Comparison of ENCODE assay signal across 12 cellular contexts in the genomic region with DNA sequence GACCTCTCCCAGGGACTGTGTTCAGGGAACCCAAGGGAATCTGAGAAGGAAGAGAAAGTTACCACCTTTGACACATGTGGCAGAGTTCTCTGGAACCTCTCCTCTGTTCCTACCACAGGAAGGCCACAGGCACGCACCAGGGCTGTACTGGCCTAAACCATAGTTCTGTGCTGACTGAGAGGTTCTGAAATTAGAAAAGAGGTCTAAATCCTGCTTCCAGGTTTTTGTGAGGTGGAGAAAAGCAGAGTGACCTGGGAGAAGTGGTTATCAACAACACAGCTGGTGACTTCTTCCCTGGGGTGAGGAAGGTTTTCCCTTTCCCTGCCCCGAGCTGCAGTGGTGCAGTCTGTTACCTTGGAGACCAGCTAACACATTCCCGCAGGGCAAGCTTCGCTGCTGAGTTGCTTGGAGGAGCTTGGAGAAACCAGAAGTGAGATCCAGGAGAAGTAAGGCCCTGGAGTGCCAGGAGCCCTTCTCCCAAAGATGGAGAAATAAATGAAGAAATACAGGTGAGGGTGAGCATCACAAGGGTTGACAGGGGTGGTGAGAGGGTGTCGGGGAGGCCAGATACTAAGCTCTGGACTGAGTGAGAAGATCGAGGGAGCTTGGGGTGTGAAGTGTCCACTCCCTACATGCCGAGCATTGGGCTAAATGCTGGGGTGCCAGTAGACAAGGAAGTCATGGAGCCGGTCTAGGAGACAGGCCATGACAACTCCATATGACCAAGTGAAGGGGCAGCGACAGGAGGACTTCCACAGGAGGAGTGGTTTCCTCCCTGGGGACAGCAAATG. TPM values are rescaled to one million over a fixed set of nuclear protein-coding genes. Genes with fewer than 3 reads are reported as not detected.
DNase-seq lines count a peak whose midpoint lies in the region; ATAC-seq and TF ChIP-seq lines count a peak whose summit lies in the region.
"Had no signal": no experiment of that assay in that cellular context is flagged by ENCODE, and none has a peak within 500 bp of the region (broad histone marks: within the 10 kb centered on the region; RNA-seq: fewer than 3 reads in every experiment).

A gene with protein sequence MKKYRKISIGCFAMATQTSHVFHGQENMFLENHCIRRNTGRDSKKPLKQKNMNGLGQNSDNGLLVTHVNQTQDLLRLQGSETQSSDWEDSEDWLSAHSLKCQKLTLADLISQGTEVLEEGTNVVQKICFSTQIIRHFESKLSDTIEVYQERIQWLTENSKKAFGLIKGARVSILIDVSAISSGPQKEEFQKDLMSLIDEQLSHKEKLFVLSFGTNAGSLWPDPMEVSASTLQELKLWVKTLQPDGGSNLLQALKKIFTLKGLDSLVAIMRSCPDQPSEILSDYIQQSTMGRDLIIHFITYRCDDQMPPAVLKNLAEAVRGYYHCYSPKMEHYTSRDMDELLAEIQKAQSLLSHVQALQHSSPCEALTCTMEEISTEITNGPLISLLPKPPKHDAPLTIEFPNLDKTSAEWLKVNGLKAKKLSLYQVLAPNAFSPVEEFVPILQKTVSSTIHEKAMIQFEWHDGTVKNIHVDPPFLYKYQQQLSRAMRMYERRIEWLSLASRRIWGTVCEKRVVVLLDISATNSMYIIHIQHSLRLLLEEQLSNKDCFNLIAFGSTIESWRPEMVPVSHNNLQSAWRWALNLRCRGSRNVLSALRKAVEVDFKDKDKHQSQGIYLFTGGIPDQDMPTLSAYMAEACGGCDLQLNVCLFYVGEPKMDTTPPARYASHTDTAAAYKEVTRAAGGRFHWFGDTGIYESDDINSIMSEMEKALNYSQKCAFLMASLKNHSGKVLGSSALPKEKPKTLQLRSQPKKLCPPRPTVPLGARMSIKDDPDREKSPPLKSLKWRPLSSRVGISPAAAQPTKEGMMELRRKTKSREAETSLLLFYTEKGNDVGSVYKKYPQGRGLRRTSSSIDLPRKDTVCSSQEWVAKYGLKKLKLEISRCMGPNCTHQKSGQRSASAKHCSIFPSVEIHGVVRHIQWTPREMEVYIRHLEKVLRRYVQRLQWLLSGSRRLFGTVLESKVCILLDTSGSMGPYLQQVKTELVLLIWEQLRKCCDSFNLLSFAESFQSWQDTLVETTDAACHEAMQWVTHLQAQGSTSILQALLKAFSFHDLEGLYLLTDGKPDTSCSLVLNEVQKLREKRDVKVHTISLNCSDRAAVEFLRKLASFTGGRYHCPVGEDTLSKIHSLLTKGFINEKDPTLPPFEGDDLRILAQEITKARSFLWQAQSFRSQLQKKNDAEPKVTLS (plus strand): TSS at position 399 of the 791 bp plus-strand sequence. CDS start 97 bp downstream, at position 496.

- H2AFZ ChIP-seq in PC-9 (no peak within 1 kb of the TSS), neuronal stem cell (ENCODE audit: low read length) (peak within 1 kb of the TSS; percentile 78)

- no peak within 1 kb of the TSS for H3K14ac ChIP-seq in neuronal stem cell (ENCODE audit: low read length)

- no peak within 1 kb of the TSS for H3K4ac ChIP-seq in neuronal stem cell (ENCODE audit: low read length)

- ATAC-seq in foreskin keratinocyte (peak; percentile 63), HG02885 (IDR thresholded peaks at IDR 0.05; ENCODE audit: poor library complexity, unreplicated experiment) (no peak)
- ATAC-seq: GM12878 had no signal

- H3K27me3 ChIP-seq in PC-9 (ENCODE audit: insufficient read depth, low read depth), result no peaks in the 10 kb centered on the region
- H3K27me3 ChIP-seq in foreskin keratinocyte, result peaks cover 6% of the 10 kb centered on the region
- peaks cover 0 to 3% (median 0%) of the 10 kb centered on the region in 3 experiments for H3K27me3 ChIP-seq in neuronal stem cell (ENCODE audit: control insufficient read depth in 3 of 3, insufficient read depth in 3 of 3, low read depth in 1 of 3, low read length in 3 of 3)
- H3K27me3 ChIP-seq: testis had no signal

- no peak within 1 kb of the TSS for H2BK15ac ChIP-seq in neuronal stem cell (ENCODE audit: low read length)

- no peak within 1 kb of the TSS for H4K8ac ChIP-seq in neuronal stem cell (ENCODE audit: low read depth, low read length)

- no peaks in the 10 kb centered on the region; the same call in 1 of the 2 replicates for H3K4me1 ChIP-seq in PC-9 (replicated peaks; ENCODE audit: insufficient read depth)
- H3K4me1 ChIP-seq in foreskin keratinocyte, result no peaks in the 10 kb centered on the region
- peaks cover 6 to 7% of the 10 kb centered on the region in 2 donors for H3K4me1 ChIP-seq in neuronal stem cell (ENCODE audit: control insufficient read depth in 2 of 2, insufficient read depth in 1 of 2, low read depth in 1 of 2, low read length in 2 of 2)
- H3K4me1 ChIP-seq: testis had no signal

- peaks cover 6% of the 10 kb centered on the region for H3K27me3 Mint-ChIP-seq in osteocyte (ENCODE audit: unreplicated experiment)

- H2BK120ac ChIP-seq in neuronal stem cell (ENCODE audit: low read depth, low read length), result no peak within 1 kb of the TSS

- H3K27ac ChIP-seq in PC-9, result no peak within 1 kb of the TSS
- H3K27ac ChIP-seq in foreskin keratinocyte, result no peak within 1 kb of the TSS
- H3K27ac ChIP-seq in neuronal stem cell (replicated peaks; ENCODE audit: low read length), result peak within 1 kb of the TSS; percentile 16
- H3K27ac ChIP-seq: testis had no signal

- H3K27ac Mint-ChIP-seq in osteocyte (ENCODE audit: unreplicated experiment), result no peak within 1 kb of the TSS

- H3K9me3 Mint-ChIP-seq in osteocyte (ENCODE audit: unreplicated experiment), result no peaks in the 10 kb centered on the region

- no peaks in the 10 kb centered on the region for H3K79me2 ChIP-seq in PC-9 (ENCODE audit: low read depth)

- H3K4me2 ChIP-seq in PC-9 (no peak within 1 kb of the TSS), neuronal stem cell (ENCODE audit: insufficient read depth, low read length, poor library complexity, severe bottlenecking) (peak within 1 kb of the TSS; percentile 30)

- H2BK5ac ChIP-seq in neuronal stem cell (ENCODE audit: low read length), result no peak within 1 kb of the TSS

- H2AK5ac ChIP-seq in neuronal stem cell (ENCODE audit: low read depth, low read length), result no peak within 1 kb of the TSS

- TF ChIP-seq CTCF in PC-9 (conservative IDR thresholded peaks at IDR 0.05) (no peak), foreskin keratinocyte (conservative IDR thresholded peaks at IDR 0.05) (no peak), osteocyte (IDR thresholded peaks at IDR 0.05) (no peak), GM20000 (IDR thresholded peaks at IDR 0.05; ENCODE audit: extremely low read depth, missing control alignments) (no peak)

- no TSS peak for BruUV-seq in PC-9 (replicated peaks; lab: Mats Ljungman, UMichigan)

- H3K23ac ChIP-seq in neuronal stem cell (ENCODE audit: low read depth, low read length, poor library complexity), result no peak within 1 kb of the TSS

- DNase-seq in GOT3 (lab: John Stamatoyannopoulos, UW) (peak; percentile 4), PC-9 (peak; percentile 39 to 76), foreskin keratinocyte (peak in 1 of 2 donors; percentile 45), neuronal stem cell (ENCODE audit: low spot score) (peak; percentile 42), osteocyte (ENCODE audit: extremely low spot score, unreplicated experiment) (no peak), GM20000 (ENCODE audit: low spot score) (no peak), NCI-H2107 treated with DMSO at 0.1 percent for 48 hours (lab: John Stamatoyannopoulos, UW; ENCODE audit: unreplicated experiment) (no peak)
- DNase-seq: activated CD4-positive, alpha-beta T cell treated with anti-CD3 and anti-CD28 coated beads for 4 hours; effector CD4-positive, alpha-beta T cell; testis had no signal

- H3K79me1 ChIP-seq in neuronal stem cell (ENCODE audit: low read depth, low read length), result no peaks in the 10 kb centered on the region

- 0 out of 2 replicates have a peak, but pooled peaks cover 8% of the 10 kb centered on the region for H3F3A ChIP-seq in PC-9 (ENCODE audit: insufficient read depth, low read depth)

- intact Hi-C loops in PC-9 (cut with micrococcal nuclease; ENCODE audit: unreplicated experiment), result loop anchor here (5.0 kb wide), 1 partner anchor 95 kb away; no protein-coding TSS in a partner anchor

- POLR2A ChIA-PET in PC-9 (lab: Charles Lee; ENCODE audit: unreplicated experiment), result interaction anchor here (0.5 to 0.7 kb wide), 2 partner anchors 64 to 344 kb away, joined by 5 to 30 read pairs; no protein-coding TSS in a partner anchor

- no peaks in the 10 kb centered on the region for H4K20me1 ChIP-seq in PC-9 (ENCODE audit: insufficient read depth)

- H3K18ac ChIP-seq in neuronal stem cell (ENCODE audit: low read length), result peak within 1 kb of the TSS; percentile 38

- H3K9me2 ChIP-seq in PC-9 (ENCODE audit: insufficient read depth), result no peaks in the 10 kb centered on the region

- H3K9me3 ChIP-seq in PC-9 (ENCODE audit: insufficient read depth, low read depth), result no peaks in the 10 kb centered on the region
- no peaks in the 10 kb centered on the region for H3K9me3 ChIP-seq in neuronal stem cell (replicated peaks in 1 of 2; ENCODE audit: control insufficient read depth in 2 of 2, insufficient read depth in 1 of 2, low read depth in 1 of 2, low read length in 2 of 2)
- H3K9me3 ChIP-seq: testis had no signal

- no peaks in the 10 kb centered on the region for H3K36me3 ChIP-seq in PC-9 (ENCODE audit: low read depth)
- no peaks in the 10 kb centered on the region for H3K36me3 ChIP-seq in neuronal stem cell (replicated peaks in 1 of 2; ENCODE audit: control insufficient read depth in 2 of 2, insufficient read depth in 2 of 2, low read length in 2 of 2)

- peaks cover 3% of the 10 kb centered on the region for H3K36me3 Mint-ChIP-seq in osteocyte (ENCODE audit: unreplicated experiment)

- no peak within 1 kb of the TSS for H3K4me3 ChIP-seq in PC-9
- H3K4me3 ChIP-seq in neuronal stem cell (ENCODE audit: low read length in 2 of 2), result peak within 1 kb of the TSS in 1 of 2 donors; percentile 24
- H3K4me3 ChIP-seq: GM12878, testis had no signal

- H2BK12ac ChIP-seq in neuronal stem cell (ENCODE audit: low read length), result no peak within 1 kb of the TSS

- H3K4me1 Mint-ChIP-seq in osteocyte (ENCODE audit: unreplicated experiment), result peaks cover 6% of the 10 kb centered on the region

- CTCF ChIA-PET in PC-9 (lab: Charles Lee), result interaction anchor here (0.6 to 1.6 kb wide), 3 partner anchors 15 to 141 kb away, joined by 3 to 12 read pairs (median 5); no protein-coding TSS in a partner anchor

- H4K91ac ChIP-seq in neuronal stem cell (ENCODE audit: low read depth, low read length, poor library complexity), result no peak within 1 kb of the TSS

- no peak within 1 kb of the TSS for H3K9ac ChIP-seq in neuronal stem cell (ENCODE audit: low read depth, low read length, poor library complexity)

- no peak within 1 kb of the TSS for H3K4me3 Mint-ChIP-seq in osteocyte (ENCODE audit: unreplicated experiment)

- no CpG with 5 or more reads among the region's 9 CpGs for WGBS in neuronal stem cell (ENCODE audit: extremely low coverage in 2 of 2, insufficient read length in 2 of 2, insufficient replicate concordance in 1 of 2), 2 donors

RNA-seq across cellular contexts. Expression of the gene that starts here (rescaled TPM):
- total RNA-seq in PC-9 (2021), result 0.73 and 0.83 TPM in 2 replicates
- total RNA-seq in foreskin keratinocyte, result 0.03 and 0.04 TPM in 2 replicates
- not detected in 2 replicates for polyA plus RNA-seq in foreskin keratinocyte
- 0.84 TPM for polyA plus RNA-seq in neuronal stem cell (2013, experiment 1 of 2)
- polyA plus RNA-seq in neuronal stem cell (2013, experiment 2 of 2), result 0.75 TPM
- 0.27 TPM in 1 of 2 replicates, not detected in the other for total RNA-seq in osteocyte
- total RNA-seq: GM12878 had no signal

Comparison
In these comparisons a context has a peak if more than half of its experiments do, and no peak if none do; other contexts are left out.
1. Peak in DNase-seq in PC-9; RNA of the gene not detected or under 1 TPM.
2. Peak in ATAC-seq in foreskin keratinocyte; RNA of the gene not detected or under 1 TPM.
3. DNase-seq: peak in GOT3 (single experiment) and neuronal stem cell (single experiment); none in osteocyte (single experiment), GM20000 (single experiment) and NCI-H2107 treated with DMSO at 0.1 percent for 48 hours (single experiment).